Comparison of ENCODE assay signal across 8 cellular contexts in genomic region chr20:63698739-63699465, GRCh38. TPM values are rescaled to one million over a fixed set of nuclear protein-coding genes. Genes with fewer than 3 reads are reported as not detected.
DNase-seq lines count a peak whose midpoint lies in the region; ATAC-seq, FAIRE-seq and TF ChIP-seq lines count a peak whose summit lies in the region.

No MANE protein-coding gene starts in this region.

- TF ChIP-seq EP300 in HepG2 (IDR thresholded peaks at IDR 0.05; ENCODE audit: low read depth in 2 of 2, low read length in 2 of 2), result no peak
- TF ChIP-seq EP300 in HepG2 (CRISPR knock-in tag; IDR thresholded peaks at IDR 0.05; ENCODE audit: borderline replicate concordance), result no peak

- in situ Hi-C loops in HepG2 (cut with HindIII; ENCODE audit: extremely low pct_ligation_motif_present, low pct_unique_long_range_greater_than_20kb), result no loop called here

- peaks cover 4 to 49% (median 19%) of the 10 kb centered on the region in 11 experiments; a peak in 21 of 22 replicates for H3K36me3 ChIP-seq in BLaER1 treated with 17β-estradiol and CSF1 and Interleukin-3, amounts not matched to agents 10 nM and 100 nM
- H3K36me3 ChIP-seq in MG63 (peaks cover 53% of the 10 kb centered on the region), body of pancreas (replicated peaks in 1 of 2; ENCODE audit: insufficient read depth in 1 of 2, low read depth in 2 of 2) (no peaks in the 10 kb centered on the region), HepG2 (replicated peaks in 1 of 2; ENCODE audit: control insufficient read depth in 1 of 2, insufficient read depth in 2 of 2, low read length in 2 of 2) (peaks cover 2 to 6% of the 10 kb centered on the region in 2 experiments; a peak in 4 of 5 replicates), thymus (ENCODE audit: control insufficient read depth, insufficient read depth) (peaks cover 29% of the 10 kb centered on the region)

- intact Hi-C loops in body of pancreas (cut with DNase I), result no loop called here
- intact Hi-C loops in HepG2 (cut with micrococcal nuclease; ENCODE audit: unreplicated experiment), result no loop called here

- BruUV-seq in HepG2 (replicated peaks; lab: Mats Ljungman, UMichigan), result no TSS peak

- H3K27ac ChIP-seq in BLaER1 treated with 17β-estradiol and CSF1 and Interleukin-3, amounts not matched to agents 10 nM and 100 nM, result peak overlapping the region in 4 of 11 experiments; percentile 7 to 42 (median 16); a peak in 6 of 22 replicates
- peak overlapping the region in 2 of 4 donors; percentile 54 to 57 for H3K27ac ChIP-seq in body of pancreas
- H3K27ac ChIP-seq in HepG2 (ENCODE audit: extremely low read length, insufficient read depth, low read length), result no peak overlapping the region
- H3K27ac ChIP-seq in thymus (ENCODE audit: low read depth), result peak overlapping the region; percentile 64

- H3K4me3 ChIP-seq in BLaER1 treated with 17β-estradiol and CSF1 and Interleukin-3, amounts not matched to agents 10 nM and 100 nM, result no peak overlapping the region
- H3K4me3 ChIP-seq in MG63 (no peak overlapping the region), body of pancreas (no peak overlapping the region), HepG2 (replicated peaks in 1 of 3; ENCODE audit: insufficient read depth in 1 of 3, low read depth in 2 of 3, low read length in 3 of 3) (no peak overlapping the region), thymus (ENCODE audit: low read length) (no peak overlapping the region)

- CTCF ChIA-PET in HepG2 (lab: Yijun Ruan, JAX; ENCODE audit: low intra/inter-chr PET ratio, low total read pairs), result no interaction called here

- peak; percentile 92 for DNase-seq in MG63
- peak; percentile 7 to 59 (median 36) for DNase-seq in body of pancreas
- DNase-seq in HepG2 (ENCODE audit: low spot score), result no peak
- no peak for DNase-seq in RPMI8226

- H3K9me3 ChIP-seq in BLaER1 treated with 17β-estradiol and CSF1 and Interleukin-3, amounts not matched to agents 10 nM and 100 nM (replicated peaks in 1 of 11), result no peaks in the 10 kb centered on the region
- H3K9me3 ChIP-seq in MG63 (0 out of 2 replicates have a peak, but pooled peaks cover 2% of the 10 kb centered on the region), body of pancreas (no peaks in the 10 kb centered on the region), HepG2 (ENCODE audit: low read length) (no peaks in the 10 kb centered on the region), thymus (ENCODE audit: control insufficient read depth) (no peaks in the 10 kb centered on the region)

- H3K4me1 ChIP-seq in BLaER1 treated with 17β-estradiol and CSF1 and Interleukin-3, amounts not matched to agents 10 nM and 100 nM, result peaks cover 47 to 56% (median 52%) of the 10 kb centered on the region in 10 experiments
- peaks cover 37% of the 10 kb centered on the region for H3K4me1 ChIP-seq in body of pancreas
- peaks cover 21% of the 10 kb centered on the region for H3K4me1 ChIP-seq in HepG2 (ENCODE audit: insufficient read depth, low read length)
- H3K4me1 ChIP-seq in thymus (ENCODE audit: control insufficient read depth, insufficient read depth, low read length), result peaks cover 15% of the 10 kb centered on the region

- TF ChIP-seq POLR2A in body of pancreas (IDR thresholded peaks at IDR 0.05), result no peak
- TF ChIP-seq POLR2A in HepG2 (IDR thresholded peaks at IDR 0.05; ENCODE audit: insufficient read depth in 1 of 2, low read depth in 2 of 2, low read length in 2 of 2), result peak in 1 of 2 experiments; percentile 48; a peak in 2 of 4 replicates

- no peaks in the 10 kb centered on the region for H3K79me2 ChIP-seq in HepG2 (ENCODE audit: insufficient read depth, low read length)

- H3K27me3 ChIP-seq in BLaER1 treated with 17β-estradiol and CSF1 and Interleukin-3, amounts not matched to agents 10 nM and 100 nM, result no peaks in the 10 kb centered on the region
- H3K27me3 ChIP-seq in MG63, result no peaks in the 10 kb centered on the region
- no peaks in the 10 kb centered on the region for H3K27me3 ChIP-seq in body of pancreas
- H3K27me3 ChIP-seq in HepG2 (ENCODE audit: control insufficient read depth in 1 of 2, insufficient read depth in 2 of 2, low read length in 2 of 2), result no peaks in the 10 kb centered on the region
- no peaks in the 10 kb centered on the region for H3K27me3 ChIP-seq in thymus (ENCODE audit: control insufficient read depth, insufficient read depth)

- ATAC-seq in body of pancreas (peak; percentile 41), HepG2 (no peak), HG02970 (IDR thresholded peaks at IDR 0.05; ENCODE audit: low FRiP score, unreplicated experiment) (no peak), HG03520 (IDR thresholded peaks at IDR 0.05; ENCODE audit: unreplicated experiment) (no peak)

- FAIRE-seq in HepG2 (lab: Jason Lieb, UNC), result no peak

- H4K20me1 ChIP-seq in BLaER1 treated with 17β-estradiol and CSF1 and Interleukin-3, amounts not matched to agents 10 nM and 100 nM, result peaks cover 27 to 96% (median 78%) of the 10 kb centered on the region in 11 experiments
- H4K20me1 ChIP-seq in HepG2 (ENCODE audit: insufficient read depth, low read length), result peaks cover 4% of the 10 kb centered on the region; the same call in 1 of the 2 replicates

- TF ChIP-seq CTCF in body of pancreas (IDR thresholded peaks at IDR 0.05) (no peak), HepG2 (CRISPR knock-in tag; IDR thresholded peaks at IDR 0.05) (no peak)

- no peak for TF ChIP-seq RAD21 in HepG2 (CRISPR knock-in tag; IDR thresholded peaks at IDR 0.05)

- H3K4me2 ChIP-seq in BLaER1 treated with 17β-estradiol and CSF1 and Interleukin-3, amounts not matched to agents 10 nM and 100 nM, result peak overlapping the region in 10 of 11 experiments; percentile 10 to 97 (median 40); a peak in 13 of 22 replicates
- no peak overlapping the region for H3K4me2 ChIP-seq in HepG2 (ENCODE audit: low read depth, low read length)

- H2AFZ ChIP-seq in HepG2 (ENCODE audit: low read length), result no peak overlapping the region

- 67 to 73% methylated on average over 4 to 19 of the region's 19 CpGs for WGBS in body of pancreas, 2 donors
- WGBS in HepG2 (ENCODE audit: low lambda C conversion rate), result 86% methylated on average over 13 of the region's 19 CpGs
- 90% methylated on average over 19 of the region's 19 CpGs for WGBS in thymus

- peak overlapping the region in 8 of 11 experiments; percentile 1 to 58 (median 28); a peak in 6 of 22 replicates for H3K9ac ChIP-seq in BLaER1 treated with 17β-estradiol and CSF1 and Interleukin-3, amounts not matched to agents 10 nM and 100 nM
- H3K9ac ChIP-seq in HepG2 (ENCODE audit: insufficient read depth, low read depth, low read length), result no peak overlapping the region

- POLR2A ChIA-PET in HepG2 (lab: Yijun Ruan, JAX), result interaction anchor here (0.7 to 2.0 kb wide), 3 partner anchors 9 to 42 kb away, joined by 3 to 11 read pairs (median 4); partner anchors contain the start of genes ARFRP1 and ZGPAT

RNA-seq across cellular contexts. Expression of gene TNFRSF6B, which starts 2.5 kb away (rescaled TPM):
- total RNA-seq in MG63 (2014; rRNA removed; shearing (Covaris generic); ENCODE audit: low replicate concordance), result not detected in 2 replicates
- total RNA-seq in body of pancreas, result 10 to 100 TPM in 1 of 2 donors, 1 to 10 TPM in 1; 9.9 to 13.8 TPM
- not detected in 2 replicates for total RNA-seq in HepG2 (2016; rRNA removed; fragmentation: Illumina TruSeq; extraction: Trizol)
- total RNA-seq in HepG2 (2016; cell fraction: cytosol; rRNA removed; fragmentation: Illumina TruSeq; extraction: Trizol; ENCODE audit: low read depth), result not detected in 2 replicates
- total RNA-seq in HepG2 (2016; cell fraction: insoluble cytoplasmic fraction; rRNA removed; fragmentation: Illumina TruSeq; extraction: Trizol), result not detected in 2 replicates
- total RNA-seq in HepG2 (2016; cell fraction: membrane; rRNA removed; fragmentation: Illumina TruSeq; extraction: Trizol), result not detected in 2 replicates
- not detected in 2 replicates for total RNA-seq in HepG2 (2016; cell fraction: nucleus; rRNA removed; fragmentation: Illumina TruSeq; extraction: Trizol)
- 0.24 and 0.86 TPM in 2 replicates for polyA plus RNA-seq in HepG2 (2011; rRNA removed)
- polyA plus RNA-seq in HepG2 (2011; cell fraction: cytosol; rRNA removed), result 0.45 and 1.3 TPM in 2 replicates
- polyA plus RNA-seq in HepG2 (2011; cell fraction: nucleus; rRNA removed), result 22.5 and 36.0 TPM in 2 replicates
- 0.55 TPM in 1 of 2 replicates, not detected in the other for polyA plus RNA-seq in HepG2 (2012)
- 0.45 and 0.48 TPM in 2 replicates for polyA plus RNA-seq in HepG2 (2016; cell fraction: cytosol; fragmentation: Illumina TruSeq; extraction: Trizol; ENCODE audit: low read depth)
- polyA plus RNA-seq in HepG2 (2016; cell fraction: insoluble cytoplasmic fraction; fragmentation: Illumina TruSeq; extraction: Trizol; ENCODE audit: low read depth), result 0.32 TPM in 1 of 2 replicates, not detected in the other
- polyA plus RNA-seq in HepG2 (2016; cell fraction: membrane; fragmentation: Illumina TruSeq; extraction: Trizol; ENCODE audit: low read depth), result 0.37 and 0.71 TPM in 2 replicates
- not detected in 2 replicates for polyA plus RNA-seq in HepG2 (2016; cell fraction: nucleus; fragmentation: Illumina TruSeq; extraction: Trizol; ENCODE audit: insufficient read depth, low read depth)
- polyA minus RNA-seq in HepG2 (2011; rRNA and poly(A)+ RNA removed; ENCODE audit: low replicate concordance), result not detected in 2 replicates
- not detected in 2 replicates for polyA minus RNA-seq in HepG2 (2011; cell fraction: cytosol; rRNA and poly(A)+ RNA removed)
- polyA minus RNA-seq in HepG2 (2011; cell fraction: nucleus; rRNA and poly(A)+ RNA removed), result not detected in 2 replicates
- polyA plus RNA-seq in thymus, result 34.7 TPM

RNA-seq across cellular contexts. Expression of gene ARFRP1, which starts 8.9 kb away (rescaled TPM):
- 39.5 and 66.1 TPM in 2 replicates for total RNA-seq in MG63 (2014; rRNA removed; shearing (Covaris generic); ENCODE audit: low replicate concordance)
- total RNA-seq in body of pancreas, result 10 to 100 TPM; 22.6 to 23.4 TPM
- 33.7 and 51.1 TPM in 2 replicates for total RNA-seq in HepG2 (2016; rRNA removed; fragmentation: Illumina TruSeq; extraction: Trizol)
- total RNA-seq in HepG2 (2016; cell fraction: cytosol; rRNA removed; fragmentation: Illumina TruSeq; extraction: Trizol; ENCODE audit: low read depth), result 9.6 and 11.5 TPM in 2 replicates
- total RNA-seq in HepG2 (2016; cell fraction: insoluble cytoplasmic fraction; rRNA removed; fragmentation: Illumina TruSeq; extraction: Trizol), result 31.8 and 53.2 TPM in 2 replicates
- total RNA-seq in HepG2 (2016; cell fraction: membrane; rRNA removed; fragmentation: Illumina TruSeq; extraction: Trizol), result 22.2 and 23.1 TPM in 2 replicates
- total RNA-seq in HepG2 (2016; cell fraction: nucleus; rRNA removed; fragmentation: Illumina TruSeq; extraction: Trizol), result 37.5 and 46.0 TPM in 2 replicates
- 32.0 and 42.8 TPM in 2 replicates for polyA plus RNA-seq in HepG2 (2011; rRNA removed)
- polyA plus RNA-seq in HepG2 (2011; cell fraction: cytosol; rRNA removed), result 48.5 and 49.6 TPM in 2 replicates
- 123 and 125 TPM in 2 replicates for polyA plus RNA-seq in HepG2 (2011; cell fraction: nucleus; rRNA removed)
- polyA plus RNA-seq in HepG2 (2012), result 26.6 and 30.7 TPM in 2 replicates
- 8.8 and 9.1 TPM in 2 replicates for polyA plus RNA-seq in HepG2 (2016; cell fraction: cytosol; fragmentation: Illumina TruSeq; extraction: Trizol; ENCODE audit: low read depth)
- 30.0 and 34.6 TPM in 2 replicates for polyA plus RNA-seq in HepG2 (2016; cell fraction: insoluble cytoplasmic fraction; fragmentation: Illumina TruSeq; extraction: Trizol; ENCODE audit: low read depth)
- polyA plus RNA-seq in HepG2 (2016; cell fraction: membrane; fragmentation: Illumina TruSeq; extraction: Trizol; ENCODE audit: low read depth), result 12.6 and 13.5 TPM in 2 replicates
- 86.0 and 91.0 TPM in 2 replicates for polyA plus RNA-seq in HepG2 (2016; cell fraction: nucleus; fragmentation: Illumina TruSeq; extraction: Trizol; ENCODE audit: insufficient read depth, low read depth)
- 28.5 and 35.1 TPM in 2 replicates for polyA minus RNA-seq in HepG2 (2011; rRNA and poly(A)+ RNA removed; ENCODE audit: low replicate concordance)
- polyA minus RNA-seq in HepG2 (2011; cell fraction: cytosol; rRNA and poly(A)+ RNA removed), result 10.4 and 12.4 TPM in 2 replicates
- 55.9 and 67.1 TPM in 2 replicates for polyA minus RNA-seq in HepG2 (2011; cell fraction: nucleus; rRNA and poly(A)+ RNA removed)
- 94.0 TPM for polyA plus RNA-seq in thymus

RNA-seq across cellular contexts. Expression of gene ZGPAT, which starts 8.9 kb away (rescaled TPM):
- 23.9 and 46.2 TPM in 2 replicates for total RNA-seq in MG63 (2014; rRNA removed; shearing (Covaris generic); ENCODE audit: low replicate concordance)
- total RNA-seq in body of pancreas, result 10 to 100 TPM; 16.6 to 53.1 TPM
- total RNA-seq in HepG2 (2016; rRNA removed; fragmentation: Illumina TruSeq; extraction: Trizol), result 40.2 and 41.9 TPM in 2 replicates
- total RNA-seq in HepG2 (2016; cell fraction: cytosol; rRNA removed; fragmentation: Illumina TruSeq; extraction: Trizol; ENCODE audit: low read depth), result 34.8 and 37.0 TPM in 2 replicates
- 37.7 and 46.6 TPM in 2 replicates for total RNA-seq in HepG2 (2016; cell fraction: insoluble cytoplasmic fraction; rRNA removed; fragmentation: Illumina TruSeq; extraction: Trizol)
- total RNA-seq in HepG2 (2016; cell fraction: membrane; rRNA removed; fragmentation: Illumina TruSeq; extraction: Trizol), result 18.3 and 22.0 TPM in 2 replicates
- total RNA-seq in HepG2 (2016; cell fraction: nucleus; rRNA removed; fragmentation: Illumina TruSeq; extraction: Trizol), result 23.9 and 24.8 TPM in 2 replicates
- 23.0 and 32.8 TPM in 2 replicates for polyA plus RNA-seq in HepG2 (2011; rRNA removed)
- polyA plus RNA-seq in HepG2 (2011; cell fraction: cytosol; rRNA removed), result 17.1 and 24.8 TPM in 2 replicates
- 93.0 and 104 TPM in 2 replicates for polyA plus RNA-seq in HepG2 (2011; cell fraction: nucleus; rRNA removed)
- 16.8 and 17.7 TPM in 2 replicates for polyA plus RNA-seq in HepG2 (2012)
- polyA plus RNA-seq in HepG2 (2016; cell fraction: cytosol; fragmentation: Illumina TruSeq; extraction: Trizol; ENCODE audit: low read depth), result 4.5 and 5.1 TPM in 2 replicates
- polyA plus RNA-seq in HepG2 (2016; cell fraction: insoluble cytoplasmic fraction; fragmentation: Illumina TruSeq; extraction: Trizol; ENCODE audit: low read depth), result 36.0 and 43.8 TPM in 2 replicates
- polyA plus RNA-seq in HepG2 (2016; cell fraction: membrane; fragmentation: Illumina TruSeq; extraction: Trizol; ENCODE audit: low read depth), result 9.1 and 10.0 TPM in 2 replicates
- 70.9 and 80.9 TPM in 2 replicates for polyA plus RNA-seq in HepG2 (2016; cell fraction: nucleus; fragmentation: Illumina TruSeq; extraction: Trizol; ENCODE audit: insufficient read depth, low read depth)
- polyA minus RNA-seq in HepG2 (2011; rRNA and poly(A)+ RNA removed; ENCODE audit: low replicate concordance), result 12.8 and 40.1 TPM in 2 replicates
- 9.3 and 9.5 TPM in 2 replicates for polyA minus RNA-seq in HepG2 (2011; cell fraction: cytosol; rRNA and poly(A)+ RNA removed)
- 13.8 and 15.9 TPM in 2 replicates for polyA minus RNA-seq in HepG2 (2011; cell fraction: nucleus; rRNA and poly(A)+ RNA removed)
- 66.6 TPM for polyA plus RNA-seq in thymus

RNA-seq across cellular contexts. Expression of gene LIME1, which starts 37.6 kb away (rescaled TPM):
- total RNA-seq in MG63 (2014; rRNA removed; shearing (Covaris generic); ENCODE audit: low replicate concordance), result 2.8 and 5.7 TPM in 2 replicates
- total RNA-seq in body of pancreas (10 to 100 TPM in 1 of 2 donors, 1 to 10 TPM in 1; 4.9 to 14.0 TPM), HepG2 (2016; rRNA removed; fragmentation: Illumina TruSeq; extraction: Trizol) (51.5 and 61.5 TPM in 2 replicates)
- 59.8 and 81.2 TPM in 2 replicates for total RNA-seq in HepG2 (2016; cell fraction: cytosol; rRNA removed; fragmentation: Illumina TruSeq; extraction: Trizol; ENCODE audit: low read depth)
- total RNA-seq in HepG2 (2016; cell fraction: insoluble cytoplasmic fraction; rRNA removed; fragmentation: Illumina TruSeq; extraction: Trizol), result 46.5 and 57.9 TPM in 2 replicates
- total RNA-seq in HepG2 (2016; cell fraction: membrane; rRNA removed; fragmentation: Illumina TruSeq; extraction: Trizol), result 59.4 and 77.4 TPM in 2 replicates
- total RNA-seq in HepG2 (2016; cell fraction: nucleus; rRNA removed; fragmentation: Illumina TruSeq; extraction: Trizol), result 31.7 and 32.4 TPM in 2 replicates
- polyA plus RNA-seq in HepG2 (2011; rRNA removed) (13.0 and 23.5 TPM in 2 replicates), thymus (181 TPM)
- 20.4 and 43.4 TPM in 2 replicates for polyA plus RNA-seq in HepG2 (2011; cell fraction: cytosol; rRNA removed)
- 145 and 202 TPM in 2 replicates for polyA plus RNA-seq in HepG2 (2011; cell fraction: nucleus; rRNA removed)
- 14.6 and 20.3 TPM in 2 replicates for polyA plus RNA-seq in HepG2 (2012)
- 90.7 and 108 TPM in 2 replicates for polyA plus RNA-seq in HepG2 (2016; cell fraction: cytosol; fragmentation: Illumina TruSeq; extraction: Trizol; ENCODE audit: low read depth)
- 72.4 and 82.2 TPM in 2 replicates for polyA plus RNA-seq in HepG2 (2016; cell fraction: insoluble cytoplasmic fraction; fragmentation: Illumina TruSeq; extraction: Trizol; ENCODE audit: low read depth)
- 75.9 and 77.5 TPM in 2 replicates for polyA plus RNA-seq in HepG2 (2016; cell fraction: membrane; fragmentation: Illumina TruSeq; extraction: Trizol; ENCODE audit: low read depth)
- polyA plus RNA-seq in HepG2 (2016; cell fraction: nucleus; fragmentation: Illumina TruSeq; extraction: Trizol; ENCODE audit: insufficient read depth, low read depth), result 89.9 and 96.0 TPM in 2 replicates
- polyA minus RNA-seq in HepG2 (2011; rRNA and poly(A)+ RNA removed; ENCODE audit: low replicate concordance), result 2.1 and 20.3 TPM in 2 replicates
- polyA minus RNA-seq in HepG2 (2011; cell fraction: cytosol; rRNA and poly(A)+ RNA removed), result 22.2 and 31.7 TPM in 2 replicates
- 13.2 and 15.8 TPM in 2 replicates for polyA minus RNA-seq in HepG2 (2011; cell fraction: nucleus; rRNA and poly(A)+ RNA removed)

RNA-seq across cellular contexts. Expression of gene SLC2A4RG, which starts 40.7 kb away (rescaled TPM):
- total RNA-seq in MG63 (2014; rRNA removed; shearing (Covaris generic); ENCODE audit: low replicate concordance), result 49.0 and 123 TPM in 2 replicates
- total RNA-seq in body of pancreas, result 10 to 100 TPM; 30.9 to 69.5 TPM
- total RNA-seq in HepG2 (2016; rRNA removed; fragmentation: Illumina TruSeq; extraction: Trizol), result 47.4 and 91.4 TPM in 2 replicates
- total RNA-seq in HepG2 (2016; cell fraction: cytosol; rRNA removed; fragmentation: Illumina TruSeq; extraction: Trizol; ENCODE audit: low read depth), result 129 and 134 TPM in 2 replicates
- total RNA-seq in HepG2 (2016; cell fraction: insoluble cytoplasmic fraction; rRNA removed; fragmentation: Illumina TruSeq; extraction: Trizol), result 39.6 and 94.5 TPM in 2 replicates
- total RNA-seq in HepG2 (2016; cell fraction: membrane; rRNA removed; fragmentation: Illumina TruSeq; extraction: Trizol), result 171 and 186 TPM in 2 replicates
- 92.1 and 130 TPM in 2 replicates for total RNA-seq in HepG2 (2016; cell fraction: nucleus; rRNA removed; fragmentation: Illumina TruSeq; extraction: Trizol)
- polyA plus RNA-seq in HepG2 (2011; rRNA removed), result 95.9 and 105 TPM in 2 replicates
- 36.7 and 62.3 TPM in 2 replicates for polyA plus RNA-seq in HepG2 (2011; cell fraction: cytosol; rRNA removed)
- 581 and 754 TPM in 2 replicates for polyA plus RNA-seq in HepG2 (2011; cell fraction: nucleus; rRNA removed)
- 65.4 and 92.2 TPM in 2 replicates for polyA plus RNA-seq in HepG2 (2012)
- 354 and 372 TPM in 2 replicates for polyA plus RNA-seq in HepG2 (2016; cell fraction: cytosol; fragmentation: Illumina TruSeq; extraction: Trizol; ENCODE audit: low read depth)
- polyA plus RNA-seq in HepG2 (2016; cell fraction: insoluble cytoplasmic fraction; fragmentation: Illumina TruSeq; extraction: Trizol; ENCODE audit: low read depth), result 107 and 130 TPM in 2 replicates
- 352 and 381 TPM in 2 replicates for polyA plus RNA-seq in HepG2 (2016; cell fraction: membrane; fragmentation: Illumina TruSeq; extraction: Trizol; ENCODE audit: low read depth)
- polyA plus RNA-seq in HepG2 (2016; cell fraction: nucleus; fragmentation: Illumina TruSeq; extraction: Trizol; ENCODE audit: insufficient read depth, low read depth), result 510 and 535 TPM in 2 replicates
- polyA minus RNA-seq in HepG2 (2011; rRNA and poly(A)+ RNA removed; ENCODE audit: low replicate concordance), result 23.9 and 51.3 TPM in 2 replicates
- 24.3 and 27.0 TPM in 2 replicates for polyA minus RNA-seq in HepG2 (2011; cell fraction: cytosol; rRNA and poly(A)+ RNA removed)
- 61.3 and 75.8 TPM in 2 replicates for polyA minus RNA-seq in HepG2 (2011; cell fraction: nucleus; rRNA and poly(A)+ RNA removed)
- polyA plus RNA-seq in thymus, result 66.1 TPM

Comparison
In these comparisons a context has a peak if more than half of its experiments do, and no peak if none do; other contexts are left out.
1. DNase-seq: peak in MG63 (single experiment) and body of pancreas (4 of 4); none in HepG2 (single experiment) and RPMI8226 (single experiment).
2. RNA of gene TNFRSF6B, which starts 2.5 kb away (total RNA-seq): 9.9 to 13.8 TPM in body of pancreas; not detected in MG63 and not detected in HepG2; every median in the first group is over 4 times any median in the second.